In genomic region chr19:47564081-47564480, GRCh38 we compare ENCODE assay signal across 18 cellular contexts. TPM values are rescaled to one million over a fixed set of nuclear protein-coding genes. Genes with fewer than 3 reads are reported as not detected.
A peak's percentile ranks its signal among the peaks of the same experiment; 100 is the strongest.
DNase-seq lines count a peak whose midpoint lies in the region; FAIRE-seq and TF ChIP-seq lines count a peak whose summit lies in the region.
"Had no signal": no experiment of that assay in that cellular context is flagged by ENCODE, and none has a peak within 500 bp of the region (broad histone marks: within the 10 kb centered on the region; RNA-seq: fewer than 3 reads in every experiment).

No MANE protein-coding gene starts in this region.

- H3K9me3 ChIP-seq in liver (ENCODE audit: control insufficient read depth in 4 of 4, low read length in 3 of 4) (no peaks in the 10 kb centered on the region), small intestine (ENCODE audit: control insufficient read depth, low read depth) (no peaks in the 10 kb centered on the region), endodermal cell (ENCODE audit: control insufficient read depth, low read length) (no peaks in the 10 kb centered on the region)

- peak; percentile 20 for DNase-seq in Calu3
- peak; percentile 92 for DNase-seq in small intestine
- no peak for DNase-seq in endodermal cell
- no peak for DNase-seq in hippocampal formation (lab: John Stamatoyannopoulos, UW)
- DNase-seq in stimulated activated CD4-positive, alpha-beta T cell treated with anti-CD3 and anti-CD28 coated beads, Interleukin-2, amount 100 ng/mL, for 48 hours: no peak
- DNase-seq in activated naive CD8-positive, alpha-beta T cell treated with anti-CD3 and anti-CD28 coated beads for 36 hours: no peak
- DNase-seq: DMS79 treated with DMSO at 0.1 percent for 48 hours, H9, KBM-7, NCI-H146, NCI-H2081 treated with DMSO at 0.1 percent for 48 hours, NCI-H510A treated with DMSO at 0.1 percent for 48 hours had no signal

- no TSS peak for BruUV-seq in Calu3 (replicated peaks; lab: Mats Ljungman, UMichigan)

- CTCF ChIA-PET in Calu3 (lab: Charles Lee): interaction anchor here (0.6 to 1.0 kb wide), 2 partner anchors 49 to 149 kb away, joined by 3 read pairs; partner anchors contain the start of genes EHD2 and NAPA

- no peaks in the 10 kb centered on the region for H3K36me3 Mint-ChIP-seq in Calu3 (ENCODE audit: insufficient read depth, unreplicated experiment)
- H3K36me3 Mint-ChIP-seq in endodermal cell (ENCODE audit: low read depth): no peaks in the 10 kb centered on the region
- no peaks in the 10 kb centered on the region for H3K36me3 Mint-ChIP-seq in activated naive CD8-positive, alpha-beta T cell treated with anti-CD3 and anti-CD28 coated beads for 36 hours

- H3K27ac ChIP-seq in VCaP (peak overlapping the region; percentile 65), liver (ENCODE audit: low read depth in 1 of 2, low read length in 2 of 2) (no peak overlapping the region), small intestine (ENCODE audit: low read depth in 1 of 2, low read length in 1 of 2) (peak overlapping the region; percentile 54 to 58), endodermal cell (ENCODE audit: low read depth, low read length) (no peak overlapping the region)
- H3K27ac ChIP-seq: C4-2B, HL-60 had no signal

- peaks cover 0 to 4% (median 0%) of the 10 kb centered on the region in 4 donors for H3K4me1 ChIP-seq in liver (ENCODE audit: control insufficient read depth in 4 of 4, insufficient read depth in 4 of 4, low read length in 3 of 4)
- H3K4me1 ChIP-seq in small intestine (ENCODE audit: control insufficient read depth in 2 of 2, insufficient read depth in 1 of 2, low read depth in 1 of 2, low read length in 1 of 2): peaks cover 0 to 3% of the 10 kb centered on the region in 2 donors
- H3K4me1 ChIP-seq in endodermal cell (ENCODE audit: control insufficient read depth, insufficient read depth, low read length): no peaks in the 10 kb centered on the region

- H3K9ac ChIP-seq in liver (ENCODE audit: low read depth in 1 of 2, low read length in 2 of 2): no peak overlapping the region
- no peak overlapping the region for H3K9ac ChIP-seq in endodermal cell (ENCODE audit: extremely low read depth, low read length, poor library complexity, severe bottlenecking)

- no peaks in the 10 kb centered on the region for H3K36me3 ChIP-seq in liver (ENCODE audit: control insufficient read depth in 4 of 4, insufficient read depth in 3 of 4, low read depth in 1 of 4, low read length in 3 of 4)
- no peaks in the 10 kb centered on the region for H3K36me3 ChIP-seq in small intestine (ENCODE audit: control insufficient read depth in 2 of 2, insufficient read depth in 2 of 2, low read length in 2 of 2)
- no peaks in the 10 kb centered on the region for H3K36me3 ChIP-seq in endodermal cell (ENCODE audit: control insufficient read depth, insufficient read depth, low read length)

- no peaks in the 10 kb centered on the region for H3K9me3 Mint-ChIP-seq in Calu3 (ENCODE audit: low read depth, unreplicated experiment)
- H3K9me3 Mint-ChIP-seq in endodermal cell: no peaks in the 10 kb centered on the region
- no peaks in the 10 kb centered on the region for H3K9me3 Mint-ChIP-seq in activated naive CD8-positive, alpha-beta T cell treated with anti-CD3 and anti-CD28 coated beads for 36 hours
- H3K9me3 Mint-ChIP-seq: H9 had no signal

- no peaks in the 10 kb centered on the region for H3K27me3 ChIP-seq in liver (ENCODE audit: control insufficient read depth in 4 of 4, insufficient read depth in 4 of 4, low read length in 3 of 4)
- no peaks in the 10 kb centered on the region for H3K27me3 ChIP-seq in small intestine (ENCODE audit: control insufficient read depth in 2 of 2, insufficient read depth in 2 of 2, low read length in 2 of 2)
- no peaks in the 10 kb centered on the region for H3K27me3 ChIP-seq in endodermal cell (ENCODE audit: control insufficient read depth, insufficient read depth, low read length, poor library complexity, severe bottlenecking)

- H3K27ac Mint-ChIP-seq in Calu3 (ENCODE audit: unreplicated experiment) (no peak overlapping the region), endodermal cell (no peak overlapping the region)
- H3K27ac Mint-ChIP-seq in activated naive CD8-positive, alpha-beta T cell treated with anti-CD3 and anti-CD28 coated beads for 36 hours: no peak overlapping the region
- H3K27ac Mint-ChIP-seq: H9 had no signal

- WGBS in liver: 59% methylated on average over 3 of the region's 3 CpGs
- 17 to 57% (median 23%) methylated on average over 3 of the region's 3 CpGs for WGBS in small intestine, 3 donors
- 84 to 89% methylated on average over 3 of the region's 3 CpGs for WGBS in endodermal cell (ENCODE audit: insufficient coverage in 1 of 2, insufficient read length in 1 of 2), 2 experiments

- no peak for TF ChIP-seq CTCF in Calu3 (IDR thresholded peaks at IDR 0.05; ENCODE audit: unreplicated experiment)
- no peak for TF ChIP-seq CTCF in VCaP (conservative IDR thresholded peaks at IDR 0.05)
- no peak for TF ChIP-seq CTCF in liver (IDR thresholded peaks at IDR 0.05; ENCODE audit: low read depth, low read length, missing input control)
- TF ChIP-seq CTCF in endodermal cell (conservative IDR thresholded peaks at IDR 0.05): no peak

- TF ChIP-seq RAD21 in liver (IDR thresholded peaks at IDR 0.05): no peak

- H3K4me1 Mint-ChIP-seq in Calu3 (ENCODE audit: low read depth, unreplicated experiment) (peaks cover 22% of the 10 kb centered on the region), endodermal cell (peaks cover 6% of the 10 kb centered on the region)
- peaks cover 3% of the 10 kb centered on the region for H3K4me1 Mint-ChIP-seq in activated naive CD8-positive, alpha-beta T cell treated with anti-CD3 and anti-CD28 coated beads for 36 hours

- H3K4me3 ChIP-seq in liver (ENCODE audit: low read depth in 1 of 3, low read length in 3 of 3): no peak overlapping the region
- no peak overlapping the region for H3K4me3 ChIP-seq in small intestine (ENCODE audit: low read depth in 1 of 2, low read length in 2 of 2)
- no peak overlapping the region for H3K4me3 ChIP-seq in endodermal cell (ENCODE audit: low read length)

- no peak for FAIRE-seq in small intestine (lab: Jason Lieb, UNC)

- H3K27me3 Mint-ChIP-seq in Calu3 (ENCODE audit: unreplicated experiment) (no peaks in the 10 kb centered on the region), endodermal cell (ENCODE audit: insufficient read depth) (no peaks in the 10 kb centered on the region)
- no peaks in the 10 kb centered on the region for H3K27me3 Mint-ChIP-seq in activated naive CD8-positive, alpha-beta T cell treated with anti-CD3 and anti-CD28 coated beads for 36 hours

- intact Hi-C loops in Calu3 (cut with micrococcal nuclease; ENCODE audit: unreplicated experiment): no loop called here

- H3K4me3 Mint-ChIP-seq in Calu3 (ENCODE audit: low read depth, unreplicated experiment) (peak overlapping the region; percentile 20), endodermal cell (no peak overlapping the region)
- H3K4me3 Mint-ChIP-seq in activated naive CD8-positive, alpha-beta T cell treated with anti-CD3 and anti-CD28 coated beads for 36 hours: no peak overlapping the region
- H3K4me3 Mint-ChIP-seq: H9 had no signal

TF ChIP-seq in liver, 16 proteins besides CTCF, POLR2A, EP300 and RAD21 (continues in another document):
- TF ChIP-seq SP1 (IDR thresholded peaks at IDR 0.05): peak; percentile 55
- no peak for TF ChIP-seq REST (IDR thresholded peaks at IDR 0.05)

RNA-seq across cellular contexts. Expression of gene ZNF541, which starts 8.9 kb away (rescaled TPM):
- not detected in 2 replicates for total RNA-seq in Calu3 (2022)
- under 1 TPM; 0.05 to 0.08 TPM for total RNA-seq in liver
- polyA plus RNA-seq in liver: under 1 TPM in 1 of 2 donors, not detected in 1; 0.09 TPM
- under 1 TPM in 1 of 3 donors, not detected in 2; 0.30 TPM for polyA plus RNA-seq in small intestine
- total RNA-seq in endodermal cell: not detected
- not detected for polyA plus RNA-seq in endodermal cell (2013, experiment 1 of 2)
- polyA plus RNA-seq in endodermal cell (2013, experiment 2 of 2): not detected
- total RNA-seq in activated naive CD8-positive, alpha-beta T cell treated with anti-CD3 and anti-CD28 coated beads for 36 hours: under 1 TPM; 0.19 to 0.22 TPM
- total RNA-seq: G401, H9, SK-MEL-5 had no signal

RNA-seq across cellular contexts. Expression of gene BICRA, which starts 44.9 kb away (rescaled TPM):
- 24.4 TPM in 2 replicates for total RNA-seq in Calu3 (2022)
- 1 to 10 TPM; 3.0 to 8.9 TPM for total RNA-seq in liver
- 1 to 10 TPM in 1 of 2 donors, under 1 TPM in 1; 0.63 to 2.9 TPM for polyA plus RNA-seq in liver
- polyA plus RNA-seq in small intestine: 1 to 10 TPM; 4.3 to 8.7 (median 8.1) TPM
- 10 to 100 TPM; 30.0 to 30.1 TPM for total RNA-seq in endodermal cell
- polyA plus RNA-seq in endodermal cell (2013, experiment 1 of 2): 20.1 TPM
- polyA plus RNA-seq in endodermal cell (2013, experiment 2 of 2): 19.1 TPM
- 10 to 100 TPM in 1 of 2 experiments, 1 to 10 TPM in 1; 8.9 to 10.2 TPM for total RNA-seq in activated naive CD8-positive, alpha-beta T cell treated with anti-CD3 and anti-CD28 coated beads for 36 hours

RNA-seq across cellular contexts. Expression of gene NAPA, which starts 49.2 kb away (rescaled TPM):
- 158 and 181 TPM in 2 replicates for total RNA-seq in Calu3 (2022)
- 100 to 1,000 TPM in 1 of 2 donors, 10 to 100 TPM in 1; 73.4 to 116 TPM for total RNA-seq in liver
- polyA plus RNA-seq in liver: 100 to 1,000 TPM; 125 to 132 TPM
- polyA plus RNA-seq in small intestine: 100 to 1,000 TPM in 2 of 3 donors, 10 to 100 TPM in 1; 76.4 to 119 (median 114) TPM
- total RNA-seq in endodermal cell: 10 to 100 TPM; 66.0 to 73.9 TPM
- 65.0 TPM for polyA plus RNA-seq in endodermal cell (2013, experiment 1 of 2)
- polyA plus RNA-seq in endodermal cell (2013, experiment 2 of 2): 52.9 TPM
- 10 to 100 TPM; 65.6 to 69.2 TPM for total RNA-seq in activated naive CD8-positive, alpha-beta T cell treated with anti-CD3 and anti-CD28 coated beads for 36 hours

Comparison
In these comparisons a context has a peak if more than half of its experiments do, and no peak if none do; other contexts are left out.
1. DNase-seq: peak in Calu3 (single experiment) and small intestine (single experiment); none in endodermal cell (single experiment), hippocampal formation (0 of 2), stimulated activated CD4-positive, alpha-beta T cell treated with anti-CD3 and anti-CD28 coated beads, Interleukin-2, amount 100 ng/mL, for 48 hours (0 of 2) and activated naive CD8-positive, alpha-beta T cell treated with anti-CD3 and anti-CD28 coated beads for 36 hours (single experiment).
2. H3K27ac ChIP-seq: peak in VCaP (single experiment) and small intestine (2 of 2); none in liver (0 of 2) and endodermal cell (single experiment).